Comparison of ENCODE assay signal across 8 cellular contexts in the genomic region with DNA sequence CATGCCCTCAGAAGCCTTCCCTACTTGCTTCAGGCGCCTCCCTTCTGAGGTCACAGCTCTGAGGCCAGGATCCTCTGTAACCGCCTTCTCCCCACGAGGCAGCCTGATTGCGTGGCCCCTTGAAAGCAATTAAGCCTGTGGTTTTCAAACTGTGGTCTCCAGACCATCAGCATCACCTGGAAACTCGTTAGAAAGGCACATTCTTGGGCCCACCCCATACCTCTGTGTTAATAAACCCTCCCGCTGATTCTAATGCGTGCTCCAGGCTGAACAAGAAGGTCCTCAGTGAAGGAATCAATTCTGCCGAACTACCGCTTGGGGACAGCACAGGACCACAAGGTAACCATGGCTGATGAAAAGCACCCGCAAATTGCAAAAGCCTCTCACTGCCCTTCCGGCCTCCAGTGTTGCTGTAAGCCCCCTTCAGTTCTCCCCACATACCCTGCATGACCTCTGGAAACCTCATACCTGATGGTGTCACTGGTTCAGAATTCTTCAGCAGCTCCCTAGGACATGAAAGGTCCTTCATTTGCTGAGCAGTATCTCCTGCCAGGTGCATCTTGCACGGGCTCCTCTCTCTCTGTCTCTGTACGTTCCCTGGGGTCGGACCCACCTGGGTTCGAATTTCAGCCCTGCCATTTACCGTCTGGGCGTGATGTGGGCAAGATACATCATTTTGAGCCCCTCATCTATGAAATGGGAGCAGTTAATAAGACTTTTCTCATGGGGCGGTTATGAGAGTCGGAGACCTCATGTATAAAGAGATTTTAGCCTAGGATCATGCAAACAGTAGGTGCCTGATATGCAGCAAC. TPM values are rescaled to one million over a fixed set of nuclear protein-coding genes. Genes with fewer than 3 reads are reported as not detected.
DNase-seq lines count a peak whose midpoint lies in the region; ATAC-seq and TF ChIP-seq lines count a peak whose summit lies in the region.

No MANE protein-coding gene starts in this region.

- ATAC-seq in GM19035 (IDR thresholded peaks at IDR 0.05; ENCODE audit: unreplicated experiment), result peak; percentile 56
- ATAC-seq in RWPE2 (ENCODE audit: low read depth), result peak; percentile 73
- ATAC-seq in activated T-helper 17 cell treated with anti-CD3 and anti-CD28 coated beads, Interleukin-2, amount 50 U/mL, for 72 hours (replicated peaks), result peak; percentile 44
- peak; percentile 69 for ATAC-seq in foreskin keratinocyte

- peak overlapping the region; percentile 66 for H2AFZ ChIP-seq in Loucy (ENCODE audit: low read length)

- TF ChIP-seq CTCF in AG09309 (IDR thresholded peaks at IDR 0.05; ENCODE audit: control insufficient read depth, insufficient read depth, low read depth, low read length, missing control alignments), result peak; percentile 99
- TF ChIP-seq CTCF in Loucy (conservative IDR thresholded peaks at IDR 0.05; ENCODE audit: low read length), result peak; percentile 98
- peak; percentile 100 for TF ChIP-seq CTCF in RWPE2 (IDR thresholded peaks at IDR 0.05; ENCODE audit: poor library complexity, severe bottlenecking)
- peak; percentile 99 for TF ChIP-seq CTCF in foreskin keratinocyte (conservative IDR thresholded peaks at IDR 0.05)
- peak; percentile 96 to 97 for TF ChIP-seq CTCF in tibial artery (IDR thresholded peaks at IDR 0.05)

- no peaks in the 10 kb centered on the region for H3K27me3 Mint-ChIP-seq in activated T-helper 17 cell treated with anti-CD3 and anti-CD28 coated beads, Interleukin-2, amount 50 U/mL, for 72 hours

- DNase-seq in AG09309 (ENCODE audit: low read depth) (peak; percentile 75), RWPE2 (ENCODE audit: low spot score) (no peak), foreskin keratinocyte (peak in 1 of 2 donors; percentile 57), occipital lobe (lab: John Stamatoyannopoulos, UW) (peak; percentile 38), tibial artery (peak; percentile 54 to 74)

- H3K9me3 ChIP-seq in Loucy (ENCODE audit: insufficient read depth, low read depth, low read length) (no peaks in the 10 kb centered on the region), RWPE2 (ENCODE audit: severe bottlenecking) (no peaks in the 10 kb centered on the region), tibial artery (no peaks in the 10 kb centered on the region)

- H3K4me1 ChIP-seq in Loucy (ENCODE audit: insufficient read depth, low read length, poor library complexity, severe bottlenecking), result peaks cover 17% of the 10 kb centered on the region
- H3K4me1 ChIP-seq in RWPE2 (ENCODE audit: insufficient read depth, poor library complexity, severe bottlenecking), result peaks cover 15% of the 10 kb centered on the region
- no peaks in the 10 kb centered on the region for H3K4me1 ChIP-seq in foreskin keratinocyte
- H3K4me1 ChIP-seq in tibial artery, result peaks cover 0 to 7% (median 0%) of the 10 kb centered on the region in 4 donors

- no peaks in the 10 kb centered on the region for H3K79me2 ChIP-seq in Loucy (ENCODE audit: insufficient read depth, low read length)

- peak overlapping the region; percentile 20 for H3K27ac Mint-ChIP-seq in activated T-helper 17 cell treated with anti-CD3 and anti-CD28 coated beads, Interleukin-2, amount 50 U/mL, for 72 hours

- H3K9me2 ChIP-seq in Loucy (replicated peaks; ENCODE audit: low read depth, low read length), result no peaks in the 10 kb centered on the region

- H4K20me1 ChIP-seq in Loucy (ENCODE audit: insufficient read depth, low read length, poor library complexity, severe bottlenecking), result no peaks in the 10 kb centered on the region

- no peaks in the 10 kb centered on the region for H3K36me3 Mint-ChIP-seq in activated T-helper 17 cell treated with anti-CD3 and anti-CD28 coated beads, Interleukin-2, amount 50 U/mL, for 72 hours (ENCODE audit: low read depth)

- H3K36me3 ChIP-seq in Loucy (ENCODE audit: insufficient read depth, low read length) (no peaks in the 10 kb centered on the region), RWPE2 (ENCODE audit: low read depth) (no peaks in the 10 kb centered on the region), tibial artery (no peaks in the 10 kb centered on the region)

- H3K4me3 ChIP-seq in AG09309 (ENCODE audit: control insufficient read depth, low read depth, low read length) (no peak overlapping the region), Loucy (ENCODE audit: low read length, poor library complexity, severe bottlenecking) (no peak overlapping the region), RWPE2 (ENCODE audit: severe bottlenecking) (no peak overlapping the region), tibial artery (no peak overlapping the region)

- H3K27me3 ChIP-seq in Loucy (ENCODE audit: insufficient read depth, low read length, poor library complexity, severe bottlenecking) (no peaks in the 10 kb centered on the region), RWPE2 (ENCODE audit: insufficient read depth, poor library complexity, severe bottlenecking) (no peaks in the 10 kb centered on the region), foreskin keratinocyte (no peaks in the 10 kb centered on the region), tibial artery (peaks cover 0 to 9% of the 10 kb centered on the region in 2 donors)

- peaks cover 15% of the 10 kb centered on the region for H3K4me1 Mint-ChIP-seq in activated T-helper 17 cell treated with anti-CD3 and anti-CD28 coated beads, Interleukin-2, amount 50 U/mL, for 72 hours

- H3F3A ChIP-seq in Loucy (ENCODE audit: low read depth), result no peaks in the 10 kb centered on the region

- peak overlapping the region; percentile 38 for H3K9ac ChIP-seq in Loucy (ENCODE audit: low read depth, low read length, poor library complexity, severe bottlenecking)

- H3K27ac ChIP-seq in RWPE2 (ENCODE audit: poor library complexity, severe bottlenecking), result peak overlapping the region; percentile 25
- no peak overlapping the region for H3K27ac ChIP-seq in foreskin keratinocyte
- no peak overlapping the region for H3K27ac ChIP-seq in tibial artery

- H3K9me3 Mint-ChIP-seq in activated T-helper 17 cell treated with anti-CD3 and anti-CD28 coated beads, Interleukin-2, amount 50 U/mL, for 72 hours, result no peaks in the 10 kb centered on the region

- intact Hi-C loops in tibial artery (cut with DNase I; ENCODE audit: low total_unique reads), result loop anchor here (10.0 kb wide), 1 partner anchor 486 kb away; no protein-coding TSS in a partner anchor

- H3K4me2 ChIP-seq in Loucy (ENCODE audit: low read depth, low read length, poor library complexity, severe bottlenecking), result peak overlapping the region; percentile 40

- H3K4me3 Mint-ChIP-seq in activated T-helper 17 cell treated with anti-CD3 and anti-CD28 coated beads, Interleukin-2, amount 50 U/mL, for 72 hours, result no peak overlapping the region

RNA-seq across cellular contexts. Expression of gene SMOX, which starts 39.9 kb away (rescaled TPM):
- 10 to 100 TPM in 1 of 2 donors, 1 to 10 TPM in 1; 8.3 to 19.9 TPM for total RNA-seq in activated T-helper 17 cell treated with anti-CD3 and anti-CD28 coated beads, Interleukin-2, amount 50 U/mL, for 72 hours
- total RNA-seq in foreskin keratinocyte (4.8 and 8.3 TPM in 2 replicates), occipital lobe (10.8 TPM)
- 5.4 and 7.7 TPM in 2 replicates for polyA plus RNA-seq in foreskin keratinocyte
